1 cellular context compared by ENCODE assay signal in the genomic region with DNA sequence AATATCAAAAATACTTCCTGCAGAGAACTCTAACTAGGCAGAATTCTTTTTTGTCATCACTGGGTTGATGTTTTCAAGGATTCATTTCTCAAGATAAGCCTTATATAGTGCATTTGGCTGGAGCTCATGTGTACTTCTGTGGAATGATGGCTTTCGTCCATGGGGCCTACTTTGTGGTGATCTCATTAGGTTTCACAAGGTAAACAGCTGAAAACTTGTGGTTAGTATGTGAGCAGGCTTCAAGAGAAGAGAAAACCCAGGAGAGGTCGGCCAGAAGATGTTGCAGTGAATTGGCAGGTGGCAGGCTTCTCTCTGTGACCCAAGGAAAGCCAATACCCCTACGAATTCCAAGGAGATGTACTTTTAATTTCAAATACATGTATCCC.
TF ChIP-seq lines count a peak whose summit lies in the region.

No MANE protein-coding gene starts in this region.

TF ChIP-seq in GM23338, 12 proteins besides CTCF, POLR2A, EP300 and RAD21 (continued from another document):
- TF ChIP-seq, protein P1, sequence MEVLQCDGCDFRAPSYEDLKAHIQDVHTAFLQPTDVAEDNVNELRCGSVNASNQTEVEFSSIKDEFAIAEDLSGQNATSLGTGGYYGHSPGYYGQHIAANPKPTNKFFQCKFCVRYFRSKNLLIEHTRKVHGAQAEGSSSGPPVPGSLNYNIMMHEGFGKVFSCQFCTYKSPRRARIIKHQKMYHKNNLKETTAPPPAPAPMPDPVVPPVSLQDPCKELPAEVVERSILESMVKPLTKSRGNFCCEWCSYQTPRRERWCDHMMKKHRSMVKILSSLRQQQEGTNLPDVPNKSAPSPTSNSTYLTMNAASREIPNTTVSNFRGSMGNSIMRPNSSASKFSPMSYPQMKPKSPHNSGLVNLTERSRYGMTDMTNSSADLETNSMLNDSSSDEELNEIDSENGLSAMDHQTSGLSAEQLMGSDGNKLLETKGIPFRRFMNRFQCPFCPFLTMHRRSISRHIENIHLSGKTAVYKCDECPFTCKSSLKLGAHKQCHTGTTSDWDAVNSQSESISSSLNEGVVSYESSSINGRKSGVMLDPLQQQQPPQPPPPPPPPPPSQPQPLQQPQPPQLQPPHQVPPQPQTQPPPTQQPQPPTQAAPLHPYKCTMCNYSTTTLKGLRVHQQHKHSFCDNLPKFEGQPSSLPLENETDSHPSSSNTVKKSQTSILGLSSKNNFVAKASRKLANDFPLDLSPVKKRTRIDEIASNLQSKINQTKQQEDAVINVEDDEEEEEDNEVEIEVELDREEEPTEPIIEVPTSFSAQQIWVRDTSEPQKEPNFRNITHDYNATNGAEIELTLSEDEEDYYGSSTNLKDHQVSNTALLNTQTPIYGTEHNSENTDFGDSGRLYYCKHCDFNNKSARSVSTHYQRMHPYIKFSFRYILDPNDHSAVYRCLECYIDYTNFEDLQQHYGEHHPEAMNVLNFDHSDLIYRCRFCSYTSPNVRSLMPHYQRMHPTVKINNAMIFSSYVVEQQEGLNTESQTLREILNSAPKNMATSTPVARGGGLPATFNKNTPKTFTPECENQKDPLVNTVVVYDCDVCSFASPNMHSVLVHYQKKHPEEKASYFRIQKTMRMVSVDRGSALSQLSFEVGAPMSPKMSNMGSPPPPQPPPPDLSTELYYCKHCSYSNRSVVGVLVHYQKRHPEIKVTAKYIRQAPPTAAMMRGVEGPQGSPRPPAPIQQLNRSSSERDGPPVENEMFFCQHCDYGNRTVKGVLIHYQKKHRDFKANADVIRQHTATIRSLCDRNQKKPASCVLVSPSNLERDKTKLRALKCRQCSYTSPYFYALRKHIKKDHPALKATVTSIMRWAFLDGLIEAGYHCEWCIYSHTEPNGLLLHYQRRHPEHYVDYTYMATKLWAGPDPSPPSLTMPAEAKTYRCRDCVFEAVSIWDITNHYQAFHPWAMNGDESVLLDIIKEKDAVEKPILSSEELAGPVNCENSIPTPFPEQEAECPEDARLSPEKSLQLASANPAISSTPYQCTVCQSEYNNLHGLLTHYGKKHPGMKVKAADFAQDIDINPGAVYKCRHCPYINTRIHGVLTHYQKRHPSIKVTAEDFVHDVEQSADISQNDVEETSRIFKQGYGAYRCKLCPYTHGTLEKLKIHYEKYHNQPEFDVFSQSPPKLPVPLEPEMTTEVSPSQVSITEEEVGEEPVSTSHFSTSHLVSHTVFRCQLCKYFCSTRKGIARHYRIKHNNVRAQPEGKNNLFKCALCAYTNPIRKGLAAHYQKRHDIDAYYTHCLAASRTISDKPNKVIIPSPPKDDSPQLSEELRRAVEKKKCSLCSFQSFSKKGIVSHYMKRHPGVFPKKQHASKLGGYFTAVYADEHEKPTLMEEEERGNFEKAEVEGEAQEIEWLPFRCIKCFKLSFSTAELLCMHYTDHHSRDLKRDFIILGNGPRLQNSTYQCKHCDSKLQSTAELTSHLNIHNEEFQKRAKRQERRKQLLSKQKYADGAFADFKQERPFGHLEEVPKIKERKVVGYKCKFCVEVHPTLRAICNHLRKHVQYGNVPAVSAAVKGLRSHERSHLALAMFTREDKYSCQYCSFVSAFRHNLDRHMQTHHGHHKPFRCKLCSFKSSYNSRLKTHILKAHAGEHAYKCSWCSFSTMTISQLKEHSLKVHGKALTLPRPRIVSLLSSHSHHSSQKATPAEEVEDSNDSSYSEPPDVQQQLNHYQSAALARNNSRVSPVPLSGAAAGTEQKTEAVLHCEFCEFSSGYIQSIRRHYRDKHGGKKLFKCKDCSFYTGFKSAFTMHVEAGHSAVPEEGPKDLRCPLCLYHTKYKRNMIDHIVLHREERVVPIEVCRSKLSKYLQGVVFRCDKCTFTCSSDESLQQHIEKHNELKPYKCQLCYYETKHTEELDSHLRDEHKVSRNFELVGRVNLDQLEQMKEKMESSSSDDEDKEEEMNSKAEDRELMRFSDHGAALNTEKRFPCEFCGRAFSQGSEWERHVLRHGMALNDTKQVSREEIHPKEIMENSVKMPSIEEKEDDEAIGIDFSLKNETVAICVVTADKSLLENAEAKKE (CRISPR knock-in tag; IDR thresholded peaks at IDR 0.05): no peak
- TF ChIP-seq, protein P2, sequence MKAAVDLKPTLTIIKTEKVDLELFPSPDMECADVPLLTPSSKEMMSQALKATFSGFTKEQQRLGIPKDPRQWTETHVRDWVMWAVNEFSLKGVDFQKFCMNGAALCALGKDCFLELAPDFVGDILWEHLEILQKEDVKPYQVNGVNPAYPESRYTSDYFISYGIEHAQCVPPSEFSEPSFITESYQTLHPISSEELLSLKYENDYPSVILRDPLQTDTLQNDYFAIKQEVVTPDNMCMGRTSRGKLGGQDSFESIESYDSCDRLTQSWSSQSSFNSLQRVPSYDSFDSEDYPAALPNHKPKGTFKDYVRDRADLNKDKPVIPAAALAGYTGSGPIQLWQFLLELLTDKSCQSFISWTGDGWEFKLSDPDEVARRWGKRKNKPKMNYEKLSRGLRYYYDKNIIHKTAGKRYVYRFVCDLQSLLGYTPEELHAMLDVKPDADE (IDR thresholded peaks at IDR 0.05): no peak
- TF ChIP-seq JUNB (IDR thresholded peaks at IDR 0.05; ENCODE audit: unreplicated experiment): no peak
- TF ChIP-seq POLR2AphosphoS5 (IDR thresholded peaks at IDR 0.05; ENCODE audit: low read depth): no peak
